Comparison of ENCODE assay signal across 19 cellular contexts in genomic region chr1:899636-900317, GRCh38. TPM values are rescaled to one million over a fixed set of nuclear protein-coding genes. Genes with fewer than 3 reads are reported as not detected.
DNase-seq lines count a peak whose midpoint lies in the region; ATAC-seq, FAIRE-seq and TF ChIP-seq lines count a peak whose summit lies in the region.
"Had no signal": no experiment of that assay in that cellular context is flagged by ENCODE, and none has a peak within 500 bp of the region (broad histone marks: within the 10 kb centered on the region; RNA-seq: fewer than 3 reads in every experiment).

No MANE protein-coding gene starts in this region.

- CTCF ChIA-PET in activated naive CD4-positive, alpha-beta T cell treated with anti-CD3 and anti-CD28 coated beads, Interleukin-2, amount 10 ng/mL, durations not matched to agents 7 days and 5 days (lab: Charles Lee), result no interaction called here

- no peak for DNase-seq in activated naive CD4-positive, alpha-beta T cell treated with anti-CD3 and anti-CD28 coated beads, Interleukin-2, amount 10 ng/mL, durations not matched to agents 7 days and 5 days
- DNase-seq in GM12892 (ENCODE audit: insufficient read length), result peak; percentile 1
- DNase-seq in coronary artery (ENCODE audit: low spot score), result peak; percentile 69
- DNase-seq in type B pancreatic cell (ENCODE audit: extremely low spot score, unreplicated experiment), result peak; percentile 55
- no peak for DNase-seq in NCI-H2227 (lab: John Stamatoyannopoulos, UW; ENCODE audit: unreplicated experiment)
- DNase-seq: DMS79 treated with DMSO at 0.1 percent for 48 hours, GOT3, HFFc6, NCI-H1092, NCI-H146, NCI-H2081, NCI-H2227 treated with DMSO at 0.1 percent for 48 hours, NCI-H524 had no signal

- no peak overlapping the region for H3K4me3 ChIP-seq in coronary artery
- H3K4me3 ChIP-seq: GM12878 had no signal

- H3K27ac Mint-ChIP-seq in activated naive CD4-positive, alpha-beta T cell treated with anti-CD3 and anti-CD28 coated beads, Interleukin-2, amount 50 U/mL, for 24 hours, result peak overlapping the region; percentile 65
- no peak overlapping the region for H3K27ac Mint-ChIP-seq in activated naive CD4-positive, alpha-beta T cell treated with anti-CD3 and anti-CD28 coated beads, Interleukin-2, amount 10 ng/mL, durations not matched to agents 7 days and 5 days
- H3K27ac Mint-ChIP-seq in type B pancreatic cell, result no peak overlapping the region
- H3K27ac Mint-ChIP-seq: CD8-positive, alpha-beta T cell; HFFc6 had no signal

- peaks cover 10% of the 10 kb centered on the region for H3K4me1 Mint-ChIP-seq in activated naive CD4-positive, alpha-beta T cell treated with anti-CD3 and anti-CD28 coated beads, Interleukin-2, amount 50 U/mL, for 24 hours
- peaks cover 15% of the 10 kb centered on the region for H3K4me1 Mint-ChIP-seq in activated naive CD4-positive, alpha-beta T cell treated with anti-CD3 and anti-CD28 coated beads, Interleukin-2, amount 10 ng/mL, durations not matched to agents 7 days and 5 days
- no peaks in the 10 kb centered on the region for H3K4me1 Mint-ChIP-seq in type B pancreatic cell (ENCODE audit: unreplicated experiment)

- TF ChIP-seq CTCF in coronary artery (IDR thresholded peaks at IDR 0.05) (no peak), type B pancreatic cell (conservative IDR thresholded peaks at IDR 0.05) (no peak)

- no peak overlapping the region for H3K27ac ChIP-seq in coronary artery

- H3K9me3 Mint-ChIP-seq in activated naive CD4-positive, alpha-beta T cell treated with anti-CD3 and anti-CD28 coated beads, Interleukin-2, amount 50 U/mL, for 24 hours, result no peaks in the 10 kb centered on the region
- peaks cover 10% of the 10 kb centered on the region for H3K9me3 Mint-ChIP-seq in activated naive CD4-positive, alpha-beta T cell treated with anti-CD3 and anti-CD28 coated beads, Interleukin-2, amount 10 ng/mL, durations not matched to agents 7 days and 5 days
- no peaks in the 10 kb centered on the region for H3K9me3 Mint-ChIP-seq in type B pancreatic cell
- H3K9me3 Mint-ChIP-seq: HFFc6 had no signal

- no peak for ATAC-seq in GM19351 (IDR thresholded peaks at IDR 0.05; ENCODE audit: unreplicated experiment)
- ATAC-seq: CD8-positive, alpha-beta T cell; GM12878 had no signal

- no peak for TF ChIP-seq POLR2A in GM12892 (IDR thresholded peaks at IDR 0.05; ENCODE audit: low read depth, low read length)

- peaks cover 23% of the 10 kb centered on the region for H3K27me3 Mint-ChIP-seq in activated naive CD4-positive, alpha-beta T cell treated with anti-CD3 and anti-CD28 coated beads, Interleukin-2, amount 50 U/mL, for 24 hours
- H3K27me3 Mint-ChIP-seq in activated naive CD4-positive, alpha-beta T cell treated with anti-CD3 and anti-CD28 coated beads, Interleukin-2, amount 10 ng/mL, durations not matched to agents 7 days and 5 days, result peaks cover 76% of the 10 kb centered on the region
- peaks cover 53% of the 10 kb centered on the region for H3K27me3 Mint-ChIP-seq in type B pancreatic cell

- no peak for FAIRE-seq in GM12892 (lab: Jason Lieb, UNC)
- FAIRE-seq: D721Med, GM12878 had no signal

- peaks cover 3% of the 10 kb centered on the region for H3K36me3 Mint-ChIP-seq in activated naive CD4-positive, alpha-beta T cell treated with anti-CD3 and anti-CD28 coated beads, Interleukin-2, amount 50 U/mL, for 24 hours
- H3K36me3 Mint-ChIP-seq in activated naive CD4-positive, alpha-beta T cell treated with anti-CD3 and anti-CD28 coated beads, Interleukin-2, amount 10 ng/mL, durations not matched to agents 7 days and 5 days, result peaks cover 5% of the 10 kb centered on the region
- H3K36me3 Mint-ChIP-seq in type B pancreatic cell, result no peaks in the 10 kb centered on the region
- H3K36me3 Mint-ChIP-seq: CD8-positive, alpha-beta T cell had no signal

- H3K4me3 Mint-ChIP-seq in activated naive CD4-positive, alpha-beta T cell treated with anti-CD3 and anti-CD28 coated beads, Interleukin-2, amount 50 U/mL, for 24 hours, result no peak overlapping the region
- no peak overlapping the region for H3K4me3 Mint-ChIP-seq in activated naive CD4-positive, alpha-beta T cell treated with anti-CD3 and anti-CD28 coated beads, Interleukin-2, amount 10 ng/mL, durations not matched to agents 7 days and 5 days
- H3K4me3 Mint-ChIP-seq in type B pancreatic cell, result no peak overlapping the region
- H3K4me3 Mint-ChIP-seq: CD8-positive, alpha-beta T cell; HFFc6 had no signal

RNA-seq across cellular contexts. Expression of gene SAMD11, which starts 23.9 kb away (rescaled TPM):
- not detected for polyA plus RNA-seq in GM12892 (2012; ENCODE audit: missing spikeins)
- 13.1 and 50.5 TPM in 2 replicates for total RNA-seq in type B pancreatic cell (ENCODE audit: low replicate concordance)
- total RNA-seq: CD8-positive, alpha-beta T cell; GM12878; MCF 10A had no signal

RNA-seq across cellular contexts. Expression of gene NOC2L, which starts 59.3 kb away (rescaled TPM):
- polyA plus RNA-seq in GM12892 (2012; ENCODE audit: missing spikeins), result 37.8 TPM
- total RNA-seq in type B pancreatic cell (ENCODE audit: low replicate concordance), result 75.1 and 87.2 TPM in 2 replicates

Comparison
In these comparisons a context has a peak if more than half of its experiments do, and no peak if none do; other contexts are left out.
1. DNase-seq: peak in GM12892 (single experiment), coronary artery (single experiment) and type B pancreatic cell (single experiment); none in activated naive CD4-positive, alpha-beta T cell treated with anti-CD3 and anti-CD28 coated beads, Interleukin-2, amount 10 ng/mL, durations not matched to agents 7 days and 5 days (single experiment) and NCI-H2227 (single experiment).